In the genomic region with DNA sequence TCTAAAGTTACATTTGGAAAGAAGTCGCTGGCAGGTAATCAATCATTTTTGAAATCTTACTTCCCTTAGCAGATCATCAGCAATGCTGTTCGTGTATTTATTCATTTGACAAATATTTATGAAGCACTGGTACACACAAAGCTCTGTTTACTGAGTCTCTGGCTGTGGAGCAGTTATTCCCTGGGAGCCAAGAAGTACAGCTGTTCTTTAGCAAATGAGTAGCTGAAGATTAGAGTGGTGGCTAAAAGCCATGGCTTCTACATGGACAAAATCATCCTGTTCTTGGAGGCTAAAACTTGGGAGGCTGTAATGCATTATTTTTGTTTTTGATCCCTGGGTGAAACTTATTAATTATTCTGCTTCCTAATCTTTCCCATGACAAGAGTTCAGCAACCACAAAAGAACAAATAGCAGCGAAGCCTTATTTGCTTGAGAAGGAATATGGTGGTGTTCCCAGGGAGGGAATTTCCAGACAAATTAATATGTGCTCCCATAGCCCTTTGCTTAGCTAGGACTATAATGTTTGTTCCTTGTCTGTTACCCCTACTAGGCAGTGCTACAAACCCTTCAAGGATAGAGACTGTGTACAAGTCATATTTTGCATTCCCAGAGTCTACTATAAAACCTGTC, we compare ENCODE assay signal across 19 cellular contexts.
A peak's percentile ranks its signal among the peaks of the same experiment; 100 is the strongest.
DNase-seq lines count a peak whose midpoint lies in the region; ATAC-seq and TF ChIP-seq lines count a peak whose summit lies in the region.
"Had no signal": no experiment of that assay in that cellular context is flagged by ENCODE, and none has a peak within 500 bp of the region (broad histone marks: within the 10 kb centered on the region; RNA-seq: fewer than 3 reads in every experiment).

No MANE protein-coding gene starts in this region.

- no peak for TF ChIP-seq CTCF in gastroesophageal sphincter (IDR thresholded peaks at IDR 0.05)

- no peak overlapping the region for H3K4me3 Mint-ChIP-seq in natural killer cell treated with Interleukin-12 subunit alpha and Interleukin-12 subunit beta and Interleukin-15 and Interleukin-18, amount 100 ng/mL, for 72 hours
- H3K4me3 Mint-ChIP-seq: activated T-cell treated with anti-CD3 and anti-CD28 coated beads, Interleukin-2, amount 50 U/mL, for 72 hours; central memory CD8-positive, alpha-beta T cell; endodermal cell; nephron progenitor cell had no signal

- no peak overlapping the region for H3K27ac ChIP-seq in gastroesophageal sphincter
- H3K27ac ChIP-seq: BLaER1, PC-9 had no signal

- H3K36me3 Mint-ChIP-seq in natural killer cell treated with Interleukin-12 subunit alpha and Interleukin-12 subunit beta and Interleukin-15 and Interleukin-18, amount 100 ng/mL, for 72 hours = no peaks in the 10 kb centered on the region

- no peak overlapping the region for H3K4me3 ChIP-seq in gastroesophageal sphincter
- H3K4me3 ChIP-seq: BLaER1, PC-9 had no signal

- DNase-seq in Ammon's horn (ENCODE audit: low spot score) (peak; percentile 31), NCI-H146 treated with DMSO at 0.1 percent for 48 hours (lab: John Stamatoyannopoulos, UW; ENCODE audit: unreplicated experiment) (peak; percentile 13), myocyte (ENCODE audit: low read depth) (peak; percentile 70), KBM-7 (no peak)
- no peak for DNase-seq in natural killer cell treated with Interleukin-12 subunit alpha and Interleukin-12 subunit beta and Interleukin-15 and Interleukin-18, amount 100 ng/mL, for 72 hours (ENCODE audit: low spot score)
- DNase-seq: activated CD4-positive, alpha-beta T cell treated with anti-CD3 and anti-CD28 coated beads, Interleukin-2, amount 50 U/mL, for 4 hours; activated T-cell treated with anti-CD3 and anti-CD28 coated beads, Interleukin-2, amount 50 U/mL, for 72 hours; endodermal cell; KG1; kidney; NCI-H1417 treated with DMSO at 0.1 percent for 48 hours; nephron progenitor cell; PC-9; SK-N-SH had no signal

- H3K9me3 ChIP-seq in gastroesophageal sphincter = no peaks in the 10 kb centered on the region
- H3K9me3 ChIP-seq: BLaER1, SK-N-SH had no signal

- in situ Hi-C loops in KBM-7 (cut with MboI; ENCODE audit: low pct_unique_long_range_greater_than_20kb, low sequenced_read_pairs) = no loop called here

- no peaks in the 10 kb centered on the region for H3K36me3 ChIP-seq in gastroesophageal sphincter
- H3K36me3 ChIP-seq: BLaER1 had no signal

- H3K27me3 Mint-ChIP-seq in natural killer cell treated with Interleukin-12 subunit alpha and Interleukin-12 subunit beta and Interleukin-15 and Interleukin-18, amount 100 ng/mL, for 72 hours = peaks cover 15 to 35% of the 10 kb centered on the region in 2 donors

- H3K4me1 ChIP-seq in gastroesophageal sphincter = no peaks in the 10 kb centered on the region
- H3K4me1 ChIP-seq: BLaER1 had no signal

- WGBS in gastroesophageal sphincter (ENCODE audit: low coverage in 1 of 2), 2 donors = 19 to 40% methylated on average over 3 of the region's 3 CpGs

- H3K4me1 Mint-ChIP-seq in natural killer cell treated with Interleukin-12 subunit alpha and Interleukin-12 subunit beta and Interleukin-15 and Interleukin-18, amount 100 ng/mL, for 72 hours (ENCODE audit: low read depth in 2 of 2) = no peaks in the 10 kb centered on the region
- H3K4me1 Mint-ChIP-seq: central memory CD8-positive, alpha-beta T cell had no signal

- no peaks in the 10 kb centered on the region for H3K9me3 Mint-ChIP-seq in natural killer cell treated with Interleukin-12 subunit alpha and Interleukin-12 subunit beta and Interleukin-15 and Interleukin-18, amount 100 ng/mL, for 72 hours
- H3K9me3 Mint-ChIP-seq: activated T-cell treated with anti-CD3 and anti-CD28 coated beads, Interleukin-2, amount 50 U/mL, for 72 hours; central memory CD8-positive, alpha-beta T cell had no signal

- no peak for TF ChIP-seq POLR2A in gastroesophageal sphincter (IDR thresholded peaks at IDR 0.05)

- H3K27ac Mint-ChIP-seq in natural killer cell treated with Interleukin-12 subunit alpha and Interleukin-12 subunit beta and Interleukin-15 and Interleukin-18, amount 100 ng/mL, for 72 hours = no peak overlapping the region
- H3K27ac Mint-ChIP-seq: activated T-cell treated with anti-CD3 and anti-CD28 coated beads, Interleukin-2, amount 50 U/mL, for 72 hours; endodermal cell; nephron progenitor cell had no signal

- H3K27me3 ChIP-seq in gastroesophageal sphincter = peaks cover 9% of the 10 kb centered on the region
- H3K27me3 ChIP-seq: BLaER1 had no signal

- no peak for TF ChIP-seq EP300 in gastroesophageal sphincter (IDR thresholded peaks at IDR 0.05)

- peak; percentile 66 for ATAC-seq in gastroesophageal sphincter
- ATAC-seq in HG02870 (IDR thresholded peaks at IDR 0.05; ENCODE audit: unreplicated experiment) = no peak
- no peak for ATAC-seq in natural killer cell treated with Interleukin-12 subunit alpha and Interleukin-12 subunit beta and Interleukin-15 and Interleukin-18, amount 100 ng/mL, for 72 hours
- no peak for ATAC-seq in GM18502 (IDR thresholded peaks at IDR 0.05; ENCODE audit: poor library complexity, unreplicated experiment)
- ATAC-seq: activated T-cell treated with anti-CD3 and anti-CD28 coated beads, Interleukin-2, amount 50 U/mL, for 72 hours had no signal

Comparison
In these comparisons a context has a peak if more than half of its experiments do, and no peak if none do; other contexts are left out.
1. DNase-seq: peak in Ammon's horn (single experiment), NCI-H146 treated with DMSO at 0.1 percent for 48 hours (single experiment) and myocyte (single experiment); none in natural killer cell treated with Interleukin-12 subunit alpha and Interleukin-12 subunit beta and Interleukin-15 and Interleukin-18, amount 100 ng/mL, for 72 hours (single experiment) and KBM-7 (single experiment).